8 cellular contexts compared by ENCODE assay signal in the genomic region with DNA sequence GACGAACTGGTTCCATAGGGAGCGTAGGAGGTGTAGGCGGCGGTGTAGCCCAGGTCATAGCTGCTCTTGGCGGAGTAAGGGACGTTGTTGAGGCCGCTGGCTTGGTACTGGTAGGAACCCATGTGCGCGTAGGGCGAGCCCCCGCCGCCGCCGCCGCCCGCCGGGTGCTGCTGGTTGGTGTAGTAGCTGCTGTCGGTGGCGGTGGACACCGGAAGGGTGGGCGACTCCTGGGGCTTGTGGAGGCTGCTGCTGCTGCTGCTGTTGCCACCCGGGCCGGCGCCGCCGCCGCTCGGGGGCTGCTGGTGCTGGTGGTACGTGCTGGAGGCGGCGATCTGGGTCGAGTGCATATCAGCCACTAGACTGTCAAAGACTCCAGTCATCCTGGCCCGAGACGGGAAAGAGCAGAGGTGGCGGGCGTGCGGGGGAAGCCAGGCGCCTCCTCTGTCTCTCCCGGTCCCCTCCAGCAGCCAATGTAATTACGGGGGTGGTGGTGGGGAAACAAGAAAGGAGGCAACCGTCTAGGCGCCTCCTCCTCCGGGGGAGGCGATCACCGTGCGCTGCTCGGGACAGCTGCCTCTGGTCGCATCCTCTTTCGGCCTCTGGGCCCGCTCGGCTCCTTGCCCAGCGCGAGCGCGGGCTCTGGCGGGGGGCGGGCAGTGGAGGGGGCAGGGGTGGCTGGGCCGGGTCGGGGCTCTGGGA. TPM values are rescaled to one million over a fixed set of nuclear protein-coding genes. Genes with fewer than 3 reads are reported as not detected.
A peak's percentile ranks its signal among the peaks of the same experiment; 100 is the strongest.
DNase-seq lines count a peak whose midpoint lies in the region; ATAC-seq and TF ChIP-seq lines count a peak whose summit lies in the region.

No MANE protein-coding gene starts in this region.

- H3K9me3 Mint-ChIP-seq in T-helper 2 cell treated with Interferon-gamma antibody and Interleukin-4, amounts not matched to agents 5 μg/mL and 100 μg/mL, for 36 hours: no peaks in the 10 kb centered on the region
- no peaks in the 10 kb centered on the region for H3K9me3 Mint-ChIP-seq in natural killer cell treated with Interleukin-12 subunit alpha and Interleukin-12 subunit beta and Interleukin-15 and Interleukin-18, amount 100 ng/mL, for 72 hours

- no peak for TF ChIP-seq RAD21 in Ishikawa (IDR thresholded peaks at IDR 0.05; ENCODE audit: low read depth)

- peaks cover 6% of the 10 kb centered on the region for H3K36me3 Mint-ChIP-seq in T-helper 2 cell treated with Interferon-gamma antibody and Interleukin-4, amounts not matched to agents 5 μg/mL and 100 μg/mL, for 36 hours (ENCODE audit: low read depth)
- H3K36me3 Mint-ChIP-seq in natural killer cell treated with Interleukin-12 subunit alpha and Interleukin-12 subunit beta and Interleukin-15 and Interleukin-18, amount 100 ng/mL, for 72 hours: peaks cover 6% of the 10 kb centered on the region

- TF ChIP-seq EP300 in Ishikawa (IDR thresholded peaks at IDR 0.05; ENCODE audit: borderline replicate concordance): no peak

- peak overlapping the region; percentile 84 for H3K4me3 Mint-ChIP-seq in T-helper 2 cell treated with Interferon-gamma antibody and Interleukin-4, amounts not matched to agents 5 μg/mL and 100 μg/mL, for 36 hours
- peak overlapping the region; percentile 81 for H3K4me3 Mint-ChIP-seq in natural killer cell treated with Interleukin-12 subunit alpha and Interleukin-12 subunit beta and Interleukin-15 and Interleukin-18, amount 100 ng/mL, for 72 hours

- H3K27ac Mint-ChIP-seq in T-helper 2 cell treated with Interferon-gamma antibody and Interleukin-4, amounts not matched to agents 5 μg/mL and 100 μg/mL, for 36 hours: peak overlapping the region; percentile 49
- H3K27ac Mint-ChIP-seq in natural killer cell treated with Interleukin-12 subunit alpha and Interleukin-12 subunit beta and Interleukin-15 and Interleukin-18, amount 100 ng/mL, for 72 hours: peak overlapping the region; percentile 35 to 57

- peaks cover 82% of the 10 kb centered on the region for H3K27me3 Mint-ChIP-seq in T-helper 2 cell treated with Interferon-gamma antibody and Interleukin-4, amounts not matched to agents 5 μg/mL and 100 μg/mL, for 36 hours (ENCODE audit: low read depth)
- peaks cover 35 to 41% of the 10 kb centered on the region in 2 donors for H3K27me3 Mint-ChIP-seq in natural killer cell treated with Interleukin-12 subunit alpha and Interleukin-12 subunit beta and Interleukin-15 and Interleukin-18, amount 100 ng/mL, for 72 hours

- DNase-seq in NOMO-1 treated with dmso at 0.1 percent for 144 hours (lab: John Stamatoyannopoulos, UW; ENCODE audit: unreplicated experiment) (peak; percentile 47), NOMO-1 treated with DMSO at 0.1 percent for 48 hours (lab: John Stamatoyannopoulos, UW; ENCODE audit: unreplicated experiment) (no peak), epithelial cell of prostate (ENCODE audit: low read depth, low spot score) (no peak), NCI-H128 (lab: John Stamatoyannopoulos, UW; ENCODE audit: unreplicated experiment) (no peak)
- no peak for DNase-seq in T-helper 2 cell treated with Interferon-gamma antibody and Interleukin-4, amounts not matched to agents 5 μg/mL and 100 μg/mL, for 36 hours (ENCODE audit: low spot score)
- no peak for DNase-seq in natural killer cell treated with Interleukin-12 subunit alpha and Interleukin-12 subunit beta and Interleukin-15 and Interleukin-18, amount 100 ng/mL, for 72 hours (ENCODE audit: low spot score)

- peaks cover 36% of the 10 kb centered on the region for H3K4me1 Mint-ChIP-seq in T-helper 2 cell treated with Interferon-gamma antibody and Interleukin-4, amounts not matched to agents 5 μg/mL and 100 μg/mL, for 36 hours (ENCODE audit: low read depth)
- peaks cover 28 to 38% of the 10 kb centered on the region in 2 donors for H3K4me1 Mint-ChIP-seq in natural killer cell treated with Interleukin-12 subunit alpha and Interleukin-12 subunit beta and Interleukin-15 and Interleukin-18, amount 100 ng/mL, for 72 hours (ENCODE audit: low read depth in 2 of 2)

- peak; percentile 34 for ATAC-seq in GM21717 (IDR thresholded peaks at IDR 0.05; ENCODE audit: unreplicated experiment)
- peak; percentile 55 to 64 for ATAC-seq in natural killer cell treated with Interleukin-12 subunit alpha and Interleukin-12 subunit beta and Interleukin-15 and Interleukin-18, amount 100 ng/mL, for 72 hours

- H3K27ac ChIP-seq in epithelial cell of prostate: peak overlapping the region; percentile 20

TF ChIP-seq in Ishikawa, 13 proteins besides CTCF, POLR2A, EP300 and RAD21:
- TF ChIP-seq CEBPB (IDR thresholded peaks at IDR 0.05) (no peak), TEAD4 (IDR thresholded peaks at IDR 0.05) (no peak), NFIC (IDR thresholded peaks at IDR 0.05) (no peak), TAF1 (IDR thresholded peaks at IDR 0.05; ENCODE audit: low read depth) (no peak), YY1 (IDR thresholded peaks at IDR 0.05; ENCODE audit: low read depth) (no peak), CREB1 (IDR thresholded peaks at IDR 0.05; ENCODE audit: low read depth) (no peak), FOXM1 (IDR thresholded peaks at IDR 0.05; ENCODE audit: borderline replicate concordance, low read depth) (no peak), TCF12 (IDR thresholded peaks at IDR 0.05; ENCODE audit: low read depth) (peak; percentile 9; the same call in 1 of the 2 replicates), ZBTB7A (IDR thresholded peaks at IDR 0.05; ENCODE audit: low read depth) (peak; percentile 24; the same call in 1 of the 2 replicates), EGR1 (IDR thresholded peaks at IDR 0.05) (peak; percentile 68)
- TF ChIP-seq, protein P1, sequence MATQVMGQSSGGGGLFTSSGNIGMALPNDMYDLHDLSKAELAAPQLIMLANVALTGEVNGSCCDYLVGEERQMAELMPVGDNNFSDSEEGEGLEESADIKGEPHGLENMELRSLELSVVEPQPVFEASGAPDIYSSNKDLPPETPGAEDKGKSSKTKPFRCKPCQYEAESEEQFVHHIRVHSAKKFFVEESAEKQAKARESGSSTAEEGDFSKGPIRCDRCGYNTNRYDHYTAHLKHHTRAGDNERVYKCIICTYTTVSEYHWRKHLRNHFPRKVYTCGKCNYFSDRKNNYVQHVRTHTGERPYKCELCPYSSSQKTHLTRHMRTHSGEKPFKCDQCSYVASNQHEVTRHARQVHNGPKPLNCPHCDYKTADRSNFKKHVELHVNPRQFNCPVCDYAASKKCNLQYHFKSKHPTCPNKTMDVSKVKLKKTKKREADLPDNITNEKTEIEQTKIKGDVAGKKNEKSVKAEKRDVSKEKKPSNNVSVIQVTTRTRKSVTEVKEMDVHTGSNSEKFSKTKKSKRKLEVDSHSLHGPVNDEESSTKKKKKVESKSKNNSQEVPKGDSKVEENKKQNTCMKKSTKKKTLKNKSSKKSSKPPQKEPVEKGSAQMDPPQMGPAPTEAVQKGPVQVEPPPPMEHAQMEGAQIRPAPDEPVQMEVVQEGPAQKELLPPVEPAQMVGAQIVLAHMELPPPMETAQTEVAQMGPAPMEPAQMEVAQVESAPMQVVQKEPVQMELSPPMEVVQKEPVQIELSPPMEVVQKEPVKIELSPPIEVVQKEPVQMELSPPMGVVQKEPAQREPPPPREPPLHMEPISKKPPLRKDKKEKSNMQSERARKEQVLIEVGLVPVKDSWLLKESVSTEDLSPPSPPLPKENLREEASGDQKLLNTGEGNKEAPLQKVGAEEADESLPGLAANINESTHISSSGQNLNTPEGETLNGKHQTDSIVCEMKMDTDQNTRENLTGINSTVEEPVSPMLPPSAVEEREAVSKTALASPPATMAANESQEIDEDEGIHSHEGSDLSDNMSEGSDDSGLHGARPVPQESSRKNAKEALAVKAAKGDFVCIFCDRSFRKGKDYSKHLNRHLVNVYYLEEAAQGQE (IDR thresholded peaks at IDR 0.05; ENCODE audit: low read depth): no peak
- TF ChIP-seq, protein P2, sequence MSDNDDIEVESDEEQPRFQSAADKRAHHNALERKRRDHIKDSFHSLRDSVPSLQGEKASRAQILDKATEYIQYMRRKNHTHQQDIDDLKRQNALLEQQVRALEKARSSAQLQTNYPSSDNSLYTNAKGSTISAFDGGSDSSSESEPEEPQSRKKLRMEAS (IDR thresholded peaks at IDR 0.05): no peak; the same call in 1 of the 2 replicates
- TF ChIP-seq, protein P3, sequence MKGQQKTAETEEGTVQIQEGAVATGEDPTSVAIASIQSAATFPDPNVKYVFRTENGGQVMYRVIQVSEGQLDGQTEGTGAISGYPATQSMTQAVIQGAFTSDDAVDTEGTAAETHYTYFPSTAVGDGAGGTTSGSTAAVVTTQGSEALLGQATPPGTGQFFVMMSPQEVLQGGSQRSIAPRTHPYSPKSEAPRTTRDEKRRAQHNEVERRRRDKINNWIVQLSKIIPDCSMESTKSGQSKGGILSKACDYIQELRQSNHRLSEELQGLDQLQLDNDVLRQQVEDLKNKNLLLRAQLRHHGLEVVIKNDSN (IDR thresholded peaks at IDR 0.05): no peak

RNA-seq across cellular contexts. Expression of a gene that starts 0.4 kb away (rescaled TPM):
- total RNA-seq in natural killer cell treated with Interleukin-12 subunit alpha and Interleukin-12 subunit beta and Interleukin-15 and Interleukin-18, amount 100 ng/mL, for 72 hours: under 1 TPM in 1 of 2 donors, not detected in 1; 0.25 TPM

RNA-seq across cellular contexts. Expression of a gene that starts 17.0 kb away (rescaled TPM):
- total RNA-seq in natural killer cell treated with Interleukin-12 subunit alpha and Interleukin-12 subunit beta and Interleukin-15 and Interleukin-18, amount 100 ng/mL, for 72 hours: not detected
